In genomic region chr12:12542964-12543363, GRCh38 we compare ENCODE assay signal across 11 cellular contexts.
"Had no signal": no experiment of that assay in that cellular context is flagged by ENCODE, and none has a peak within 500 bp of the region (broad histone marks: within the 10 kb centered on the region; RNA-seq: fewer than 3 reads in every experiment).

No MANE protein-coding gene starts in this region.

- H3K4me3 ChIP-seq: transverse colon had no signal

- H3K27ac ChIP-seq: parathyroid adenoma, transverse colon had no signal

- H3K9me3 ChIP-seq: transverse colon had no signal

- DNase-seq: activated CD4-positive, alpha-beta T cell treated with anti-CD3 and anti-CD28 coated beads for 48 hours; activated CD8-positive, alpha-beta memory T cell treated with anti-CD3 and anti-CD28 coated beads for 24 hours; activated effector memory CD4-positive, alpha-beta T cell treated with Interleukin-2 at 50 U/mL for 16 hours; amniotic stem cell; left colon; stimulated activated naive B cell treated with anti-CD40 and anti-IgM and Interleukin-4, amounts not matched to agents 10 μg/mL and 1 μg/mL and 100 μg/mL, for 72 hours; substantia nigra; transverse colon had no signal

- ATAC-seq: left colon; SK-N-SH treated with all-trans-retinoic acid at 6 μM for 48 hours; stimulated activated naive B cell treated with anti-CD40 and anti-IgM and Interleukin-4, amounts not matched to agents 10 μg/mL and 1 μg/mL and 100 μg/mL, for 72 hours; WTC11 had no signal

- H3K4me1 ChIP-seq: parathyroid adenoma had no signal

- H3K36me3 ChIP-seq: transverse colon had no signal

- H3K27me3 ChIP-seq: transverse colon had no signal
